Comparison of ENCODE assay signal across 23 cellular contexts in genomic region chr10:33799281-33799943, GRCh38.
A peak's percentile ranks its signal among the peaks of the same experiment; 100 is the strongest.
DNase-seq lines count a peak whose midpoint lies in the region; ATAC-seq and TF ChIP-seq lines count a peak whose summit lies in the region.
"Had no signal": no experiment of that assay in that cellular context is flagged by ENCODE, and none has a peak within 500 bp of the region (broad histone marks: within the 10 kb centered on the region; RNA-seq: fewer than 3 reads in every experiment).

No MANE protein-coding gene starts in this region.

- CTCF ChIA-PET in HEK293 (lab: Yijun Ruan, JAX): no interaction called here

- H3K4me3 ChIP-seq in HEK293 (ENCODE audit: low read depth, low read length) (no peak overlapping the region), gastrocnemius medialis (no peak overlapping the region)
- H3K4me3 ChIP-seq: BLaER1, breast epithelium, esophagus squamous epithelium, hepatocyte, Peyer's patch, tibial artery had no signal

- no peaks in the 10 kb centered on the region for H3K36me3 ChIP-seq in HEK293 (ENCODE audit: control insufficient read depth in 2 of 2, insufficient read depth in 1 of 2, low read length in 2 of 2)
- H3K36me3 ChIP-seq in gastrocnemius medialis: no peaks in the 10 kb centered on the region
- H3K36me3 ChIP-seq: BLaER1, breast epithelium, esophagus squamous epithelium, Peyer's patch, tibial artery had no signal

- DNase-seq in astrocyte of the hippocampus (ENCODE audit: low read depth, low spot score) (peak; percentile 15), kidney tubule cell (ENCODE audit: low spot score) (peak; percentile 25), gastrocnemius medialis (no peak), DMS153 treated with DMSO at 0.1 percent for 48 hours (lab: John Stamatoyannopoulos, UW; ENCODE audit: unreplicated experiment) (no peak), omental fat pad (ENCODE audit: low spot score) (no peak)
- no peak for DNase-seq in activated naive CD4-positive, alpha-beta T cell treated with Interleukin-2 at 50 U/mL for 16 hours
- DNase-seq: activated CD4-positive, alpha-beta memory T cell treated with anti-CD3 and anti-CD28 coated beads for 36 hours; activated T-cell treated with anti-CD3 and anti-CD28 coated beads, Interleukin-2, amount 50 U/mL, for 1 hour; DMS 273 treated with DMSO at 0.1 percent for 48 hours; effector CD4-positive, alpha-beta T cell; esophagus squamous epithelium; Kasumi-1; NCI-H82; Peyer's patch; SW 1271; tibial artery had no signal

- TF ChIP-seq POLR2A in gastrocnemius medialis (IDR thresholded peaks at IDR 0.05): no peak

- H3K27ac ChIP-seq in HEK293 (ENCODE audit: extremely low read depth, low read depth, low read length) (no peak overlapping the region), gastrocnemius medialis (peak overlapping the region; percentile 86 to 95 (median 92))
- H3K27ac ChIP-seq: BLaER1, breast epithelium, esophagus squamous epithelium, hepatocyte, parathyroid adenoma, Peyer's patch, tibial artery had no signal

- H3K4me1 ChIP-seq in HEK293 (ENCODE audit: control insufficient read depth, insufficient read depth, low read length) (peaks cover 2% of the 10 kb centered on the region; the same call in 1 of the 2 replicates), gastrocnemius medialis (peaks cover 23 to 38% of the 10 kb centered on the region in 2 donors)
- H3K4me1 ChIP-seq: BLaER1, breast epithelium, esophagus squamous epithelium, parathyroid adenoma, Peyer's patch had no signal

- ATAC-seq in gastrocnemius medialis (no peak), omental fat pad (ENCODE audit: low FRiP score) (no peak), HG03097 (IDR thresholded peaks at IDR 0.05; ENCODE audit: low FRiP score, unreplicated experiment) (no peak)
- ATAC-seq: stimulated activated memory B cell treated with anti-CD40 and anti-IgM and Interleukin-4, amounts not matched to agents 10 μg/mL and 1 μg/mL and 100 μg/mL, for 72 hours had no signal

- TF ChIP-seq CTCF in HEK293 (tag by site-specific recombination; IDR thresholded peaks at IDR 0.05): no peak
- no peak for TF ChIP-seq CTCF in gastrocnemius medialis (IDR thresholded peaks at IDR 0.05 in 4 of 5, conservative IDR thresholded peaks at IDR 0.05 in 1 of 5)
- no peak for TF ChIP-seq CTCF in omental fat pad (IDR thresholded peaks at IDR 0.05)

- no peaks in the 10 kb centered on the region for H3K27me3 ChIP-seq in gastrocnemius medialis
- H3K27me3 ChIP-seq: BLaER1, breast epithelium, esophagus squamous epithelium, hepatocyte, Peyer's patch, tibial artery had no signal

- intact Hi-C loops in gastrocnemius medialis (cut with DNase I; ENCODE audit: low total_unique reads): no loop called here

- POLR2A ChIA-PET in HEK293 (lab: Yijun Ruan, JAX): no interaction called here

- H3K9me3 ChIP-seq in HEK293 (ENCODE audit: control insufficient read depth, insufficient read depth, low read depth, low read length): no peaks in the 10 kb centered on the region
- no peaks in the 10 kb centered on the region for H3K9me3 ChIP-seq in gastrocnemius medialis
- H3K9me3 ChIP-seq: BLaER1, breast epithelium, esophagus squamous epithelium, Peyer's patch, tibial artery had no signal

- in situ Hi-C loops in gastrocnemius medialis (cut with MboI; ENCODE audit: low sequenced_read_pairs in 4 of 4): no loop called here

TF ChIP-seq in HEK293, 187 proteins besides CTCF, POLR2A, EP300 and RAD21:
- no peak for TF ChIP-seq SP3 (tag by site-specific recombination; IDR thresholded peaks at IDR 0.05)
- peak; percentile 37; the same call in 1 of the 2 replicates for TF ChIP-seq IKZF3 (tag by site-specific recombination; IDR thresholded peaks at IDR 0.05)
- peak; percentile 46; the same call in 1 of the 2 replicates for TF ChIP-seq PRDM6 (tag by site-specific recombination; IDR thresholded peaks at IDR 0.05)
- TF ChIP-seq PRDM1 (tag by site-specific recombination; IDR thresholded peaks at IDR 0.05): peak; percentile 33; the same call in 1 of the 2 replicates

Comparison
In these comparisons a context has a peak if more than half of its experiments do, and no peak if none do; other contexts are left out.
1. DNase-seq: peak in astrocyte of the hippocampus (single experiment) and kidney tubule cell (single experiment); none in gastrocnemius medialis (0 of 2), DMS153 treated with DMSO at 0.1 percent for 48 hours (single experiment), omental fat pad (single experiment) and activated naive CD4-positive, alpha-beta T cell treated with Interleukin-2 at 50 U/mL for 16 hours (single experiment).